ENCODE assay signal across 20 cellular contexts in genomic region chr22:44089717-44090570, GRCh38.
DNase-seq lines count a peak whose midpoint lies in the region; ATAC-seq and TF ChIP-seq lines count a peak whose summit lies in the region.
"Had no signal": no experiment of that assay in that cellular context is flagged by ENCODE, and none has a peak within 500 bp of the region (broad histone marks: within the 10 kb centered on the region; RNA-seq: fewer than 3 reads in every experiment).

No MANE protein-coding gene starts in this region.

- intact Hi-C loops in adrenal gland (cut with DNase I), result no loop called here
- intact Hi-C loops in psoas muscle (cut with DNase I), result loop anchor here (2.0 to 10.0 kb wide), 2 partner anchors 95 to 535 kb away; no protein-coding TSS in a partner anchor
- intact Hi-C loops in lower leg skin (cut with DNase I; ENCODE audit: low total_unique reads), result loop anchor here (5.0 kb wide), 1 partner anchor 537 kb away; no protein-coding TSS in a partner anchor

- H3K27ac ChIP-seq in GM23338 (ENCODE audit: low read depth), result no peak overlapping the region
- H3K27ac ChIP-seq in adrenal gland, result peak overlapping the region in 1 of 5 donors; percentile 74
- H3K27ac ChIP-seq in psoas muscle, result peak overlapping the region; percentile 94
- H3K27ac ChIP-seq: KMS-11, PC-9, SK-N-MC had no signal

- H3K4me3 Mint-ChIP-seq in GM23338, result no peak overlapping the region
- H3K4me3 Mint-ChIP-seq: CD14-positive monocyte had no signal

- H3K36me3 ChIP-seq in GM23338 (ENCODE audit: insufficient read depth) (no peaks in the 10 kb centered on the region), adrenal gland (replicated peaks in 1 of 2) (no peaks in the 10 kb centered on the region), psoas muscle (ENCODE audit: insufficient read depth in 1 of 2, low read depth in 1 of 2) (peaks cover 0 to 12% of the 10 kb centered on the region in 2 donors)

- DNase-seq in GM23338 (ENCODE audit: low spot score) (no peak), adrenal gland (peak in 4 of 7 donors; percentile 36 to 63 (median 47)), fibroblast of villous mesenchyme (ENCODE audit: low read depth) (peak; percentile 25), psoas muscle (peak in 1 of 2 donors; percentile 49), GM03348 (ENCODE audit: low spot score) (no peak), GM10266 (ENCODE audit: extremely low spot score) (no peak), lower leg skin (ENCODE audit: low spot score in 2 of 2) (no peak)
- DNase-seq: ACHN, AML-193, COR-L47, GF-D8, NCI-H146, NCI-H2081 treated with DMSO at 0.1 percent for 48 hours, NCI-H524, PC-9 had no signal

- TF ChIP-seq CTCF in GM23338 (conservative IDR thresholded peaks at IDR 0.05; ENCODE audit: low read depth in 2 of 2), result no peak
- TF ChIP-seq CTCF in adrenal gland (IDR thresholded peaks at IDR 0.05), result no peak
- no peak for TF ChIP-seq CTCF in fibroblast of villous mesenchyme (IDR thresholded peaks at IDR 0.05; ENCODE audit: insufficient read depth, low read depth, low read length)
- TF ChIP-seq CTCF in psoas muscle (IDR thresholded peaks at IDR 0.05), result no peak
- TF ChIP-seq CTCF in GM10266 (IDR thresholded peaks at IDR 0.05; ENCODE audit: control insufficient read depth, insufficient read depth, low read depth, missing control alignments), result no peak
- TF ChIP-seq CTCF in lower leg skin (IDR thresholded peaks at IDR 0.05), result no peak

- no peak overlapping the region for H2AFZ ChIP-seq in GM23338
- H2AFZ ChIP-seq: PC-9 had no signal

- 0 out of 2 replicates have a peak overlapping the region, but pooled peaks have one; percentile 22 for H3K27ac Mint-ChIP-seq in GM23338

- H3K9me3 Mint-ChIP-seq in GM23338, result no peaks in the 10 kb centered on the region

- H3K9me3 ChIP-seq in adrenal gland (replicated peaks in 1 of 3), result no peaks in the 10 kb centered on the region
- H3K9me3 ChIP-seq in psoas muscle, result no peaks in the 10 kb centered on the region

- TF ChIP-seq POLR2A in adrenal gland (IDR thresholded peaks at IDR 0.05) (no peak), lower leg skin (IDR thresholded peaks at IDR 0.05) (no peak)

- H4K20me1 ChIP-seq in GM23338 (replicated peaks; ENCODE audit: insufficient read depth), result no peaks in the 10 kb centered on the region

- H3K9me2 ChIP-seq in GM23338 (ENCODE audit: insufficient read depth), result no peaks in the 10 kb centered on the region

- peaks cover 2% of the 10 kb centered on the region; the same call in 1 of the 3 replicates for H3K36me3 Mint-ChIP-seq in GM23338 (ENCODE audit: low read depth)

- H3K4me1 ChIP-seq in GM23338 (ENCODE audit: insufficient read depth) (no peaks in the 10 kb centered on the region), adrenal gland (replicated peaks in 1 of 2) (peaks cover 24 to 41% of the 10 kb centered on the region in 2 donors), psoas muscle (peaks cover 46% of the 10 kb centered on the region)

- 55 to 66% (median 59%) methylated on average over 10 to 15 of the region's 15 CpGs for WGBS in adrenal gland, 4 donors
- WGBS in psoas muscle, 3 donors, result 67 to 83% (median 71%) methylated on average over 15 of the region's 15 CpGs
- 59 to 62% methylated on average over 15 of the region's 15 CpGs for WGBS in lower leg skin, 2 donors

- H3K4me2 ChIP-seq in GM23338, result no peak overlapping the region
- H3K4me2 ChIP-seq: KMS-11, PC-9 had no signal

- H3K79me2 ChIP-seq in GM23338 (replicated peaks; ENCODE audit: insufficient read depth), result no peaks in the 10 kb centered on the region

- no peaks in the 10 kb centered on the region for H3K27me3 ChIP-seq in GM23338 (ENCODE audit: insufficient read depth)
- no peaks in the 10 kb centered on the region for H3K27me3 ChIP-seq in adrenal gland
- no peaks in the 10 kb centered on the region for H3K27me3 ChIP-seq in psoas muscle (ENCODE audit: insufficient read depth in 3 of 3, low read length in 2 of 3)

- H3F3A ChIP-seq in GM23338 (replicated peaks; ENCODE audit: low read depth), result no peaks in the 10 kb centered on the region

- peaks cover 6% of the 10 kb centered on the region for H3K27me3 Mint-ChIP-seq in GM23338 (ENCODE audit: insufficient read depth, low read depth, poor library complexity)

- ATAC-seq in GM23338, result no peak
- ATAC-seq in psoas muscle, result no peak
- ATAC-seq in GM18907 (IDR thresholded peaks at IDR 0.05; ENCODE audit: unreplicated experiment), result no peak
- ATAC-seq: HCT116 had no signal

- H3K4me3 ChIP-seq in GM23338, result no peak overlapping the region
- H3K4me3 ChIP-seq in adrenal gland, result no peak overlapping the region
- no peak overlapping the region for H3K4me3 ChIP-seq in fibroblast of villous mesenchyme (ENCODE audit: low read depth, low read length)
- H3K4me3 ChIP-seq in psoas muscle, result no peak overlapping the region
- H3K4me3 ChIP-seq in lower leg skin (ENCODE audit: low read depth, poor library complexity, severe bottlenecking), result no peak overlapping the region
- H3K4me3 ChIP-seq: PC-9, SK-N-MC had no signal

- peaks cover 13% of the 10 kb centered on the region for H3K4me1 Mint-ChIP-seq in GM23338
- H3K4me1 Mint-ChIP-seq: CD14-positive monocyte had no signal

TF ChIP-seq in GM23338, 12 proteins besides CTCF, POLR2A, EP300 and RAD21 (continues in another document):
- no peak for TF ChIP-seq STAT1 (IDR thresholded peaks at IDR 0.05; ENCODE audit: unreplicated experiment)
- no peak for TF ChIP-seq NANOG (IDR thresholded peaks at IDR 0.05; ENCODE audit: borderline replicate concordance)
- no peak for TF ChIP-seq EZH2phosphoT487 (IDR thresholded peaks at IDR 0.05; ENCODE audit: unreplicated experiment)
- no peak for TF ChIP-seq ZNF114 (CRISPR knock-in tag; IDR thresholded peaks at IDR 0.05)
- no peak for TF ChIP-seq ETS1 (IDR thresholded peaks at IDR 0.05)
- no peak for TF ChIP-seq ZNF331 (CRISPR knock-in tag; IDR thresholded peaks at IDR 0.05; ENCODE audit: low read depth)
- no peak for TF ChIP-seq REST (IDR thresholded peaks at IDR 0.05; ENCODE audit: unreplicated experiment)
- TF ChIP-seq JUNB (IDR thresholded peaks at IDR 0.05; ENCODE audit: unreplicated experiment), result no peak

Comparison
In these comparisons a context has a peak if more than half of its experiments do, and no peak if none do; other contexts are left out.
1. DNase-seq: peak in adrenal gland (4 of 7) and fibroblast of villous mesenchyme (single experiment); none in GM23338 (single experiment), GM03348 (single experiment), GM10266 (single experiment) and lower leg skin (0 of 2).
2. intact Hi-C loops: an anchor here in psoas muscle (2.0 to 10.0 kb wide) and lower leg skin (5.0 kb wide); none called in adrenal gland.